39 cellular contexts compared by ENCODE assay signal in genomic region chr10:123221418-123221817, GRCh38.
"Had no signal": no experiment of that assay in that cellular context is flagged by ENCODE, and none has a peak within 500 bp of the region (broad histone marks: within the 10 kb centered on the region; RNA-seq: fewer than 3 reads in every experiment).

No MANE protein-coding gene starts in this region.

- H3K4me3 ChIP-seq: adrenal gland, ascending aorta, body of pancreas, breast epithelium, cardiac muscle cell had no signal

- ATAC-seq: activated naive CD8-positive, alpha-beta T cell treated with anti-CD3 and anti-CD28 coated beads, Interleukin-2, amount 50 U/mL, for 24 hours; activated T-cell treated with anti-CD3 and anti-CD28 coated beads, Interleukin-2, amount 50 U/mL, for 4 hours; body of pancreas had no signal

- H3K4me1 Mint-ChIP-seq: activated naive CD4-positive, alpha-beta T cell treated with anti-CD3 and anti-CD28 coated beads, Interleukin-2, amount 10 ng/mL, durations not matched to agents 7 days and 5 days; activated naive CD4-positive, alpha-beta T cell treated with anti-CD3 and anti-CD28 coated beads, Interleukin-2, amount 50 U/mL, for 24 hours; activated naive CD8-positive, alpha-beta T cell treated with anti-CD3 and anti-CD28 coated beads for 36 hours; activated naive CD8-positive, alpha-beta T cell treated with anti-CD3 and anti-CD28 coated beads, Interleukin-2, amount 10 ng/mL, durations not matched to agents 7 days and 5 days; activated naive CD8-positive, alpha-beta T cell treated with anti-CD3 and anti-CD28 coated beads, Interleukin-2, amount 50 U/mL, for 24 hours; brain had no signal

- DNase-seq: activated effector memory CD4-positive, alpha-beta T cell treated with anti-CD3 and anti-CD28 coated beads, Interleukin-2, amount 50 U/mL, for 16 hours; activated effector memory CD4-positive, alpha-beta T cell treated with Interleukin-2 at 50 U/mL for 16 hours; activated gamma-delta T cell; activated gamma-delta T cell treated with Interleukin-2 at 50 U/mL for 16 hours; activated naive CD4-positive, alpha-beta T cell; activated naive CD4-positive, alpha-beta T cell treated with anti-CD3 and anti-CD28 coated beads for 36 hours; activated naive CD4-positive, alpha-beta T cell treated with anti-CD3 and anti-CD28 coated beads, Interleukin-2, amount 10 ng/mL, durations not matched to agents 7 days and 5 days; activated naive CD4-positive, alpha-beta T cell treated with anti-CD3 and anti-CD28 coated beads, Interleukin-2, amount 50 U/mL, for 16 hours; activated naive CD4-positive, alpha-beta T cell treated with Interleukin-2 at 50 U/mL for 16 hours; activated naive CD8-positive, alpha-beta T cell treated with anti-CD3 and anti-CD28 coated beads for 36 hours; activated naive CD8-positive, alpha-beta T cell treated with anti-CD3 and anti-CD28 coated beads, Interleukin-2, amount 10 ng/mL, durations not matched to agents 7 days and 5 days; activated naive CD8-positive, alpha-beta T cell treated with anti-CD3 and anti-CD28 coated beads, Interleukin-2, amount 50 U/mL, for 24 hours; activated T-cell treated with anti-CD3 and anti-CD28 coated beads, Interleukin-2, amount 50 U/mL, for 1 hour; activated T-cell treated with anti-CD3 and anti-CD28 coated beads, Interleukin-2, amount 50 U/mL, for 24 hours; activated T-cell treated with anti-CD3 and anti-CD28 coated beads, Interleukin-2, amount 50 U/mL, for 4 hours; activated T-cell treated with anti-CD3 and anti-CD28 coated beads, Interleukin-2, amount 50 U/mL, for 48 hours; activated T-cell treated with anti-CD3 and anti-CD28 coated beads, Interleukin-2, amount 50 U/mL, for 72 hours; adrenal gland; amniotic stem cell; amygdala; anterior cingulate cortex; aorta; body of pancreas; brain microvascular endothelial cell; caudate nucleus; central memory CD4-positive, alpha-beta T cell; cerebellar nuclear complex had no signal

- H3K9me3 Mint-ChIP-seq: activated naive CD4-positive, alpha-beta T cell treated with anti-CD3 and anti-CD28 coated beads for 36 hours; activated naive CD4-positive, alpha-beta T cell treated with anti-CD3 and anti-CD28 coated beads, Interleukin-2, amount 10 ng/mL, durations not matched to agents 7 days and 5 days; central memory CD8-positive, alpha-beta T cell had no signal

- H3K9me3 ChIP-seq: adrenal gland, body of pancreas had no signal

- H3K27me3 ChIP-seq: adrenal gland, ascending aorta, body of pancreas, brain microvascular endothelial cell, breast epithelium, cardiac muscle cell had no signal

- FAIRE-seq: astrocyte had no signal

- H3K27ac ChIP-seq: adrenal gland, ascending aorta, body of pancreas, brain microvascular endothelial cell, breast epithelium, cardiac muscle cell had no signal

- H3K4me3 Mint-ChIP-seq: activated naive CD4-positive, alpha-beta T cell treated with anti-CD3 and anti-CD28 coated beads for 36 hours; activated naive CD4-positive, alpha-beta T cell treated with anti-CD3 and anti-CD28 coated beads, Interleukin-2, amount 10 ng/mL, durations not matched to agents 7 days and 5 days; activated naive CD4-positive, alpha-beta T cell treated with anti-CD3 and anti-CD28 coated beads, Interleukin-2, amount 50 U/mL, for 24 hours; activated naive CD8-positive, alpha-beta T cell; activated naive CD8-positive, alpha-beta T cell treated with anti-CD3 and anti-CD28 coated beads for 36 hours; activated naive CD8-positive, alpha-beta T cell treated with anti-CD3 and anti-CD28 coated beads, Interleukin-2, amount 10 ng/mL, durations not matched to agents 7 days and 5 days; activated naive CD8-positive, alpha-beta T cell treated with anti-CD3 and anti-CD28 coated beads, Interleukin-2, amount 50 U/mL, for 24 hours; activated T-cell treated with anti-CD3 and anti-CD28 coated beads, Interleukin-2, amount 50 U/mL, for 24 hours; activated T-cell treated with anti-CD3 and anti-CD28 coated beads, Interleukin-2, amount 50 U/mL, for 4 hours; activated T-cell treated with anti-CD3 and anti-CD28 coated beads, Interleukin-2, amount 50 U/mL, for 72 hours; activated T-helper 1 cell treated with anti-CD3 and anti-CD28 coated beads, Interleukin-12 subunit alpha, Interleukin-12 subunit beta, Interleukin-2, Interleukin-4 antibody, amounts not matched to agents 30 ng/mL and 10 ng/mL and 1 ng/mL, durations not matched to agents 14 hours and 24 hours and 36 hours; activated T-helper 17 cell treated with anti-CD3 and anti-CD28 coated beads, Interleukin-2, amount 50 U/mL, for 72 hours; brain; central memory CD8-positive, alpha-beta T cell had no signal

- H3K27ac Mint-ChIP-seq: activated naive CD4-positive, alpha-beta T cell treated with anti-CD3 and anti-CD28 coated beads for 36 hours; activated naive CD4-positive, alpha-beta T cell treated with anti-CD3 and anti-CD28 coated beads, Interleukin-2, amount 10 ng/mL, durations not matched to agents 7 days and 5 days; activated naive CD4-positive, alpha-beta T cell treated with anti-CD3 and anti-CD28 coated beads, Interleukin-2, amount 50 U/mL, for 24 hours; activated naive CD4-positive, alpha-beta T cell treated with anti-CD3 and anti-CD28 coated beads, Interleukin-2, amount 50 U/mL, for 72 hours; activated naive CD8-positive, alpha-beta T cell; activated naive CD8-positive, alpha-beta T cell treated with anti-CD3 and anti-CD28 coated beads for 36 hours; activated naive CD8-positive, alpha-beta T cell treated with anti-CD3 and anti-CD28 coated beads, Interleukin-2, amount 10 ng/mL, durations not matched to agents 7 days and 5 days; activated naive CD8-positive, alpha-beta T cell treated with anti-CD3 and anti-CD28 coated beads, Interleukin-2, amount 50 U/mL, for 24 hours; activated T-cell treated with anti-CD3 and anti-CD28 coated beads, Interleukin-2, amount 50 U/mL, for 24 hours; activated T-cell treated with anti-CD3 and anti-CD28 coated beads, Interleukin-2, amount 50 U/mL, for 72 hours; activated T-helper 1 cell treated with anti-CD3 and anti-CD28 coated beads, Interleukin-12 subunit alpha, Interleukin-12 subunit beta, Interleukin-2, Interleukin-4 antibody, amounts not matched to agents 30 ng/mL and 10 ng/mL and 1 ng/mL, durations not matched to agents 14 hours and 24 hours and 36 hours; activated T-helper 17 cell treated with anti-CD3 and anti-CD28 coated beads, Interleukin-2, amount 50 U/mL, for 72 hours; activated T-helper 2 cell treated with anti-CD3 and anti-CD28 coated beads, Interferon-gamma antibody, Interleukin-2, Interleukin-4, amounts not matched to agents 10 μg/mL and 5 μg/mL and 100 μg/mL, durations not matched to agents 14 hours and 24 hours and 36 hours; brain had no signal

- H3K36me3 ChIP-seq: adrenal gland, ascending aorta, brain microvascular endothelial cell, breast epithelium, cardiac muscle cell had no signal

- H3K4me1 ChIP-seq: adrenal gland, ascending aorta, body of pancreas, breast epithelium had no signal

- H3K27me3 Mint-ChIP-seq: activated naive CD4-positive, alpha-beta T cell treated with anti-CD3 and anti-CD28 coated beads, Interleukin-2, amount 10 ng/mL, durations not matched to agents 7 days and 5 days; activated naive CD4-positive, alpha-beta T cell treated with anti-CD3 and anti-CD28 coated beads, Interleukin-2, amount 50 U/mL, for 24 hours; activated naive CD8-positive, alpha-beta T cell; activated naive CD8-positive, alpha-beta T cell treated with anti-CD3 and anti-CD28 coated beads for 36 hours; activated naive CD8-positive, alpha-beta T cell treated with anti-CD3 and anti-CD28 coated beads, Interleukin-2, amount 10 ng/mL, durations not matched to agents 7 days and 5 days; activated naive CD8-positive, alpha-beta T cell treated with anti-CD3 and anti-CD28 coated beads, Interleukin-2, amount 50 U/mL, for 24 hours; activated T-cell treated with anti-CD3 and anti-CD28 coated beads, Interleukin-2, amount 50 U/mL, for 24 hours; activated T-helper 17 cell treated with anti-CD3 and anti-CD28 coated beads, Interleukin-2, amount 50 U/mL, for 72 hours; central memory CD8-positive, alpha-beta T cell had no signal
